ENCODE assay signal across 12 cellular contexts in genomic region chr5:56516936-56517521, GRCh38.
A peak's percentile ranks its signal among the peaks of the same experiment; 100 is the strongest.
DNase-seq lines count a peak whose midpoint lies in the region; ATAC-seq and TF ChIP-seq lines count a peak whose summit lies in the region.
"Had no signal": no experiment of that assay in that cellular context is flagged by ENCODE, and none has a peak within 500 bp of the region (broad histone marks: within the 10 kb centered on the region; RNA-seq: fewer than 3 reads in every experiment).

No MANE protein-coding gene starts in this region.

- peak; percentile 36 for ATAC-seq in left lung
- ATAC-seq in activated CD8-positive, alpha-beta T cell treated with anti-CD3 and anti-CD28 coated beads, Interleukin-2, amount 10 ng/mL, durations not matched to agents 7 days and 5 days: no peak

- no peaks in the 10 kb centered on the region for H3K36me3 ChIP-seq in left lung
- H3K36me3 ChIP-seq: cardiac muscle cell, heart right ventricle, ovary had no signal

- peaks cover 0 to 2% (median 2%) of the 10 kb centered on the region in 3 donors for H3K27me3 Mint-ChIP-seq in CD14-positive monocyte (ENCODE audit: low read depth in 3 of 3)
- H3K27me3 Mint-ChIP-seq in activated CD8-positive, alpha-beta T cell treated with anti-CD3 and anti-CD28 coated beads, Interleukin-2, amount 10 ng/mL, durations not matched to agents 7 days and 5 days (ENCODE audit: low read depth): no peaks in the 10 kb centered on the region

- H3K36me3 Mint-ChIP-seq in CD14-positive monocyte: no peaks in the 10 kb centered on the region
- H3K36me3 Mint-ChIP-seq in activated CD8-positive, alpha-beta T cell treated with anti-CD3 and anti-CD28 coated beads, Interleukin-2, amount 10 ng/mL, durations not matched to agents 7 days and 5 days (ENCODE audit: low read depth): no peaks in the 10 kb centered on the region

- H3K27ac ChIP-seq in VCaP: peak overlapping the region; percentile 45
- H3K27ac ChIP-seq in left lung: no peak overlapping the region
- H3K27ac ChIP-seq: cardiac muscle cell, ovary had no signal

- POLR2A ChIA-PET in activated CD8-positive, alpha-beta T cell treated with anti-CD3 and anti-CD28 coated beads, Interleukin-2, amount 10 ng/mL, durations not matched to agents 7 days and 5 days (lab: Charles Lee): no interaction called here

- H3K4me3 Mint-ChIP-seq in CD14-positive monocyte: peak overlapping the region in 1 of 2 donors; percentile 71
- no peak overlapping the region for H3K4me3 Mint-ChIP-seq in activated CD8-positive, alpha-beta T cell treated with anti-CD3 and anti-CD28 coated beads, Interleukin-2, amount 10 ng/mL, durations not matched to agents 7 days and 5 days

- TF ChIP-seq CTCF in CD14-positive monocyte (IDR thresholded peaks at IDR 0.05): no peak
- TF ChIP-seq CTCF in VCaP (conservative IDR thresholded peaks at IDR 0.05): no peak
- no peak for TF ChIP-seq CTCF in left lung (IDR thresholded peaks at IDR 0.05)

- peak; percentile 54 for DNase-seq in CD14-positive monocyte (ENCODE audit: low spot score)
- DNase-seq in Kasumi-1 (lab: John Stamatoyannopoulos, UW): peak; percentile 30 to 43
- DNase-seq in left lung: no peak
- DNase-seq in activated T-cell treated with anti-CD3 and anti-CD28 coated beads, Interleukin-2, amount 50 U/mL, for 48 hours: no peak
- DNase-seq in cortex of kidney (lab: John Stamatoyannopoulos, UW): no peak
- DNase-seq in activated CD8-positive, alpha-beta T cell treated with anti-CD3 and anti-CD28 coated beads, Interleukin-2, amount 10 ng/mL, durations not matched to agents 7 days and 5 days: no peak
- no peak for DNase-seq in NCI-H1436 (lab: John Stamatoyannopoulos, UW)
- DNase-seq: activated CD4-positive, CD25-positive, alpha-beta regulatory T cell treated with anti-CD3 and anti-CD28 coated beads, Interleukin-2, amount 50 U/mL, for 72 hours; ovary had no signal

- CTCF ChIA-PET in activated CD8-positive, alpha-beta T cell treated with anti-CD3 and anti-CD28 coated beads, Interleukin-2, amount 10 ng/mL, durations not matched to agents 7 days and 5 days (lab: Charles Lee): no interaction called here

- no peaks in the 10 kb centered on the region for H3K27me3 ChIP-seq in left lung
- H3K27me3 ChIP-seq: cardiac muscle cell, heart right ventricle, ovary had no signal

- no peaks in the 10 kb centered on the region for H3K9me3 Mint-ChIP-seq in CD14-positive monocyte
- no peaks in the 10 kb centered on the region for H3K9me3 Mint-ChIP-seq in activated CD8-positive, alpha-beta T cell treated with anti-CD3 and anti-CD28 coated beads, Interleukin-2, amount 10 ng/mL, durations not matched to agents 7 days and 5 days (ENCODE audit: insufficient read depth)

- H3K4me1 Mint-ChIP-seq in CD14-positive monocyte: peaks cover 50% of the 10 kb centered on the region
- H3K4me1 Mint-ChIP-seq in activated CD8-positive, alpha-beta T cell treated with anti-CD3 and anti-CD28 coated beads, Interleukin-2, amount 10 ng/mL, durations not matched to agents 7 days and 5 days (ENCODE audit: low read depth): peaks cover 5% of the 10 kb centered on the region

- peak overlapping the region; percentile 4 to 89 (median 82) for H3K27ac Mint-ChIP-seq in CD14-positive monocyte
- no peak overlapping the region for H3K27ac Mint-ChIP-seq in activated CD8-positive, alpha-beta T cell treated with anti-CD3 and anti-CD28 coated beads, Interleukin-2, amount 10 ng/mL, durations not matched to agents 7 days and 5 days

- H3K4me1 ChIP-seq in left lung: peaks cover 0 to 24% of the 10 kb centered on the region in 2 donors

- H3K4me3 ChIP-seq in left lung: no peak overlapping the region
- H3K4me3 ChIP-seq: cardiac muscle cell, heart right ventricle, ovary had no signal

- intact Hi-C loops in CD14-positive monocyte (cut with micrococcal nuclease): no loop called here
- intact Hi-C loops in left lung (cut with DNase I): no loop called here

- H3K9me3 ChIP-seq in left lung: no peaks in the 10 kb centered on the region
- H3K9me3 ChIP-seq: heart right ventricle, ovary had no signal

Comparison
In these comparisons a context has a peak if more than half of its experiments do, and no peak if none do; other contexts are left out.
1. DNase-seq: peak in CD14-positive monocyte (single experiment) and Kasumi-1 (2 of 2); none in left lung (0 of 2), activated T-cell treated with anti-CD3 and anti-CD28 coated beads, Interleukin-2, amount 50 U/mL, for 48 hours (0 of 2), cortex of kidney (single experiment), activated CD8-positive, alpha-beta T cell treated with anti-CD3 and anti-CD28 coated beads, Interleukin-2, amount 10 ng/mL, durations not matched to agents 7 days and 5 days (single experiment) and NCI-H1436 (single experiment).